18 cellular contexts compared by ENCODE assay signal in the genomic region with DNA sequence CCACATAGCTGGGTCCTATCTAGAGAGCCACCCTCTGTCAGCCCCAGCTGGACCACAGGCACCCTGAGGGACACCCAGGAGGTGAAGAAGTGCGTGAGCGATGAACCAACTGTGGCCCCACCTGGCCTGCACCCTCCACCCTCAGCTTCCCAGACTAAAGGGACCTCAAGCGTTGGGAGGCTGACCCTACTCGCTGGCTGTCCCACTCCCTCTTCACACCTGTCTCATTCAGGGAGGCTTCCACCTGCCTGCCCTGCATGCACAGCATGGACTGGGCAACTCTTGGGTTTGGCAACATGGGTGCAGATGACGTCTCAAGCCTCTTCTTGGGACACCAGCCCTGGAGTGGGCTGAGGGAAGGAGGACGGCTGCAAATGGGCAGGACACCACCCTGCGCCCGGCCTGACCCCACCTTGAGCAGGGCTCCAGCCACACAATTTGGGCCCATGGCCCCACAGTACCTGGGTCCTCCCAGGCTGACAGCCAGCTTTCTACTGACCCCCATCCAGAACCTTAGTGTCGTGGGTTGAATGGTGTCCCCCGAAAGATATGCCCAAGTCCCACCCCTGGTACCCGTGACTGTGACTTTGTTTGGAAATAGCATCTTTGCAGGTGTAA. TPM values are rescaled to one million over a fixed set of nuclear protein-coding genes. Genes with fewer than 3 reads are reported as not detected.
"Had no signal": no experiment of that assay in that cellular context is flagged by ENCODE, and none has a peak within 500 bp of the region (broad histone marks: within the 10 kb centered on the region; RNA-seq: fewer than 3 reads in every experiment).

No MANE protein-coding gene starts in this region.

- H3K9me3 ChIP-seq: adrenal gland, gastrocnemius medialis, mucosa of descending colon, pancreas, right lobe of liver had no signal

- H3K4me3 ChIP-seq: adrenal gland, gastrocnemius medialis, mucosa of descending colon, pancreas, right lobe of liver had no signal

- ATAC-seq: activated naive CD4-positive, alpha-beta T cell treated with anti-CD3 and anti-CD28 coated beads, Interleukin-2, amount 50 U/mL, for 72 hours; activated T-cell treated with anti-CD3 and anti-CD28 coated beads, Interleukin-2, amount 50 U/mL, for 72 hours; gastrocnemius medialis; mucosa of descending colon; pancreas; right lobe of liver; stimulated activated naive B cell treated with anti-CD40 and anti-IgM and Interleukin-4, amounts not matched to agents 10 μg/mL and 1 μg/mL and 100 μg/mL, for 72 hours had no signal

- H3K27ac ChIP-seq: gastrocnemius medialis, pancreas, right lobe of liver had no signal

- H3K36me3 ChIP-seq: adrenal gland, gastrocnemius medialis, pancreas, right lobe of liver had no signal

- H3K4me1 ChIP-seq: adrenal gland, gastrocnemius medialis, pancreas, right lobe of liver had no signal

- DNase-seq: activated CD4-positive, alpha-beta T cell treated with anti-CD3 and anti-CD28 coated beads, Interleukin-2, amount 50 U/mL, for 1 hour; activated gamma-delta T cell treated with Interleukin-2 at 50 U/mL for 16 hours; activated T-cell treated with anti-CD3 and anti-CD28 coated beads, Interleukin-2, amount 50 U/mL, for 72 hours; dermis blood vessel endothelial cell; gastrocnemius medialis; kidney glomerular epithelial cell; mesenchymal stem cell; mucosa of descending colon; naive B cell; stimulated activated CD4-positive, alpha-beta T cell treated with anti-CD3 and anti-CD28 coated beads, Interleukin-4, amount 100 ng/mL, for 4 hours; stimulated activated naive B cell treated with anti-CD40 and anti-IgM and Interleukin-4, amounts not matched to agents 10 μg/mL and 1 μg/mL and 100 μg/mL, for 72 hours; T-helper 9 cell had no signal

RNA-seq across cellular contexts. Expression of gene TMEM179, which starts 2.1 kb away (rescaled TPM):
- total RNA-seq: bronchial epithelial cell, dermis blood vessel endothelial cell, gastrocnemius medialis had no signal

RNA-seq across cellular contexts. Expression of gene C14orf180, which starts 22.9 kb away (rescaled TPM):
- total RNA-seq: activated naive CD4-positive, alpha-beta T cell treated with anti-CD3 and anti-CD28 coated beads, Interleukin-2, amount 50 U/mL, for 72 hours; activated T-cell treated with anti-CD3 and anti-CD28 coated beads, Interleukin-2, amount 50 U/mL, for 72 hours; astrocyte; bronchial epithelial cell; dermis blood vessel endothelial cell had no signal
